Comparison of ENCODE assay signal across 9 cellular contexts in genomic region chr20:53080969-53081871, GRCh38.
DNase-seq lines count a peak whose midpoint lies in the region; TF ChIP-seq lines count a peak whose summit lies in the region.
"Had no signal": no experiment of that assay in that cellular context is flagged by ENCODE, and none has a peak within 500 bp of the region (broad histone marks: within the 10 kb centered on the region; RNA-seq: fewer than 3 reads in every experiment).

No MANE protein-coding gene starts in this region.

- H3K4me1 ChIP-seq in hepatocyte (ENCODE audit: insufficient read depth) (peaks cover 11% of the 10 kb centered on the region), subcutaneous abdominal adipose tissue (ENCODE audit: control insufficient read depth in 5 of 5, insufficient read depth in 5 of 5, low read length in 5 of 5) (peaks cover 7 to 63% (median 54%) of the 10 kb centered on the region in 5 donors), sigmoid colon (no peaks in the 10 kb centered on the region)

- peak overlapping the region; percentile 80 for H3K27ac ChIP-seq in hepatocyte
- H3K27ac ChIP-seq in subcutaneous abdominal adipose tissue (ENCODE audit: low read depth, low read length) = peak overlapping the region; percentile 75
- peak overlapping the region in 2 of 4 donors; percentile 33 to 62 for H3K27ac ChIP-seq in sigmoid colon

- H3K36me3 ChIP-seq in hepatocyte (replicated peaks; ENCODE audit: insufficient read depth, low read depth) = no peaks in the 10 kb centered on the region
- H3K36me3 ChIP-seq in subcutaneous abdominal adipose tissue (ENCODE audit: control insufficient read depth in 5 of 5, insufficient read depth in 5 of 5, low read length in 5 of 5) = no peaks in the 10 kb centered on the region
- H3K36me3 ChIP-seq in sigmoid colon = no peaks in the 10 kb centered on the region

- no peak for TF ChIP-seq EP300 in sigmoid colon (IDR thresholded peaks at IDR 0.05)

- peak overlapping the region; percentile 30 for H3K4me2 ChIP-seq in hepatocyte

- TF ChIP-seq CTCF in hepatocyte (IDR thresholded peaks at IDR 0.05; ENCODE audit: poor library complexity) (no peak), lower leg skin (IDR thresholded peaks at IDR 0.05) (no peak), sigmoid colon (IDR thresholded peaks at IDR 0.05) (no peak)

- peak overlapping the region; percentile 20 for H2AFZ ChIP-seq in hepatocyte

- no peaks in the 10 kb centered on the region for H3K79me2 ChIP-seq in hepatocyte

- in situ Hi-C loops in ACHN (cut with HindIII; ENCODE audit: low pct_ligation_motif_present, low pct_unique_long_range_greater_than_20kb, low sequenced_read_pairs) = no loop called here

- H3K4me3 ChIP-seq in hepatocyte (no peak overlapping the region), subcutaneous abdominal adipose tissue (ENCODE audit: low read depth in 1 of 5, low read length in 5 of 5) (no peak overlapping the region), lower leg skin (ENCODE audit: low read depth, poor library complexity, severe bottlenecking) (no peak overlapping the region), sigmoid colon (no peak overlapping the region)

- no peaks in the 10 kb centered on the region for H3K9me2 ChIP-seq in hepatocyte (replicated peaks; ENCODE audit: insufficient read depth)

- 54% methylated on average over 10 of the region's 10 CpGs for WGBS in hepatocyte (ENCODE audit: low lambda C conversion rate, missing lambda C conversion rate)
- WGBS in lower leg skin, 2 donors = 71% methylated on average over 10 of the region's 10 CpGs
- 30 to 61% methylated on average over 10 of the region's 10 CpGs for WGBS in sigmoid colon, 2 donors

- H3K9me3 ChIP-seq in hepatocyte (ENCODE audit: low read depth) = no peaks in the 10 kb centered on the region
- H3K9me3 ChIP-seq in subcutaneous abdominal adipose tissue (ENCODE audit: control insufficient read depth in 5 of 5, low read length in 5 of 5) = no peaks in the 10 kb centered on the region
- no peaks in the 10 kb centered on the region for H3K9me3 ChIP-seq in sigmoid colon

- TF ChIP-seq POLR2A in lower leg skin (IDR thresholded peaks at IDR 0.05) (no peak), sigmoid colon (IDR thresholded peaks at IDR 0.05) (no peak)

- H3K27me3 ChIP-seq in hepatocyte = no peaks in the 10 kb centered on the region
- H3K27me3 ChIP-seq in subcutaneous abdominal adipose tissue (ENCODE audit: control insufficient read depth in 5 of 5, insufficient read depth in 4 of 5, low read length in 5 of 5) = no peaks in the 10 kb centered on the region
- no peaks in the 10 kb centered on the region for H3K27me3 ChIP-seq in sigmoid colon

- intact Hi-C loops in lower leg skin (cut with DNase I; ENCODE audit: low total_unique reads) = no loop called here
- intact Hi-C loops in sigmoid colon (cut with DNase I) = no loop called here

- H4K20me1 ChIP-seq in hepatocyte (ENCODE audit: insufficient read depth, poor library complexity, severe bottlenecking) = no peaks in the 10 kb centered on the region

- peak overlapping the region in 1 of 5 donors; percentile 9 for H3K9ac ChIP-seq in subcutaneous abdominal adipose tissue (ENCODE audit: low read length in 5 of 5)

- DNase-seq in NCI-H146 treated with DMSO at 0.1 percent for 48 hours (lab: John Stamatoyannopoulos, UW; ENCODE audit: unreplicated experiment) (peak; percentile 30), hepatocyte (ENCODE audit: low spot score) (peak; percentile 69), ACHN (no peak), lower leg skin (ENCODE audit: low spot score in 2 of 2) (no peak), sigmoid colon (no peak)
- DNase-seq in activated CD4-positive, alpha-beta T cell treated with anti-CD3 and anti-CD28 coated beads, Interleukin-2, amount 50 U/mL, for 4 hours = peak; percentile 37 to 57
- DNase-seq: activated CD8-positive, alpha-beta T cell treated with anti-CD3 and anti-CD28 coated beads, Interleukin-2, amount 10 ng/mL, durations not matched to agents 7 days and 5 days; effector CD4-positive, alpha-beta T cell had no signal

Comparison
In these comparisons a context has a peak if more than half of its experiments do, and no peak if none do; other contexts are left out.
1. DNase-seq: peak in NCI-H146 treated with DMSO at 0.1 percent for 48 hours (single experiment), activated CD4-positive, alpha-beta T cell treated with anti-CD3 and anti-CD28 coated beads, Interleukin-2, amount 50 U/mL, for 4 hours (2 of 2) and hepatocyte (single experiment); none in ACHN (single experiment), lower leg skin (0 of 2) and sigmoid colon (single experiment).